ENCODE assay signal across 1 cellular context in genomic region chr5:127833999-127834953, GRCh38.
TF ChIP-seq lines count a peak whose summit lies in the region.

No MANE protein-coding gene starts in this region.

TF ChIP-seq in HEK293, 187 proteins besides CTCF, POLR2A, EP300 and RAD21 (continued from another document and continues in another):
- TF ChIP-seq ZBTB11 (tag by site-specific recombination; conservative IDR thresholded peaks at IDR 0.05; ENCODE audit: low read depth) (no peak), TRIM28 (IDR thresholded peaks at IDR 0.05; ENCODE audit: borderline replicate concordance, low read length) (peak; percentile 18; the same call in 1 of the 2 replicates), ZNF266 (tag by site-specific recombination; IDR thresholded peaks at IDR 0.05; ENCODE audit: low read depth) (no peak), ZNF366 (tag by site-specific recombination; conservative IDR thresholded peaks at IDR 0.05) (no peak), ZBTB17 (tag by site-specific recombination; IDR thresholded peaks at IDR 0.05) (peak; percentile 14; the same call in 1 of the 2 replicates), ZNF561 (tag by site-specific recombination; IDR thresholded peaks at IDR 0.05; ENCODE audit: borderline replicate concordance) (0 out of 2 replicates have a peak, but pooled peaks have one; percentile 57), ZBTB48 (tag by site-specific recombination; IDR thresholded peaks at IDR 0.05) (no peak), HOXA7 (CRISPR knock-in tag; IDR thresholded peaks at IDR 0.05; ENCODE audit: borderline replicate concordance) (no peak), SCRT2 (tag by site-specific recombination; IDR thresholded peaks at IDR 0.05) (peak; percentile 56; the same call in 1 of the 2 replicates), ZNF292 (tag by site-specific recombination; IDR thresholded peaks at IDR 0.05; ENCODE audit: borderline replicate concordance, low read depth) (no peak), ZNF843 (tag by site-specific recombination; IDR thresholded peaks at IDR 0.05) (peak; percentile 61; the same call in 1 of the 2 replicates), PRDM6 (tag by site-specific recombination; IDR thresholded peaks at IDR 0.05) (peak; percentile 91), SP7 (tag by site-specific recombination; IDR thresholded peaks at IDR 0.05) (peak; percentile 39; the same call in 1 of the 2 replicates), ZNF184 (tag by site-specific recombination; IDR thresholded peaks at IDR 0.05) (no peak), ZSCAN16 (tag by site-specific recombination; IDR thresholded peaks at IDR 0.05) (no peak), GLI4 (tag by site-specific recombination; IDR thresholded peaks at IDR 0.05) (no peak), ZNF362 (tag by site-specific recombination; IDR thresholded peaks at IDR 0.05) (no peak), IKZF3 (tag by site-specific recombination; IDR thresholded peaks at IDR 0.05) (0 out of 2 replicates have a peak, but pooled peaks have one; percentile 43), GFI1B (tag by site-specific recombination; IDR thresholded peaks at IDR 0.05) (no peak), KLF16 (tag by site-specific recombination; IDR thresholded peaks at IDR 0.05) (no peak), RBAK (tag by site-specific recombination; IDR thresholded peaks at IDR 0.05) (no peak), TSHZ1 (tag by site-specific recombination; IDR thresholded peaks at IDR 0.05; ENCODE audit: borderline replicate concordance) (no peak), ZNF514 (tag by site-specific recombination; IDR thresholded peaks at IDR 0.05) (no peak), ZNF488 (tag by site-specific recombination; IDR thresholded peaks at IDR 0.05) (no peak), HOXC10 (CRISPR knock-in tag; IDR thresholded peaks at IDR 0.05) (no peak), ZXDB (tag by site-specific recombination; IDR thresholded peaks at IDR 0.05) (peak; percentile 30; the same call in 1 of the 2 replicates), ZNF692 (tag by site-specific recombination; IDR thresholded peaks at IDR 0.05) (no peak), ZBTB8A (tag by site-specific recombination; IDR thresholded peaks at IDR 0.05) (0 out of 2 replicates have a peak, but pooled peaks have one; percentile 24), ZNF174 (tag by site-specific recombination; IDR thresholded peaks at IDR 0.05) (no peak), ZNF148 (tag by site-specific recombination; IDR thresholded peaks at IDR 0.05; ENCODE audit: borderline replicate concordance) (no peak), ZNF555 (tag by site-specific recombination; conservative IDR thresholded peaks at IDR 0.05) (no peak), PRDM10 (tag by site-specific recombination; IDR thresholded peaks at IDR 0.05) (peak; percentile 35; the same call in 1 of the 2 replicates), ZFP69B (tag by site-specific recombination; IDR thresholded peaks at IDR 0.05) (no peak), ZFP37 (tag by site-specific recombination; IDR thresholded peaks at IDR 0.05) (no peak), OSR2 (tag by site-specific recombination; IDR thresholded peaks at IDR 0.05) (0 out of 2 replicates have a peak, but pooled peaks have one; percentile 19), ZNF404 (tag by site-specific recombination; IDR thresholded peaks at IDR 0.05) (no peak), OVOL3 (tag by site-specific recombination; IDR thresholded peaks at IDR 0.05) (peak; percentile 10; the same call in 1 of the 2 replicates), ZNF777 (tag by site-specific recombination; IDR thresholded peaks at IDR 0.05; ENCODE audit: borderline replicate concordance) (no peak), SETDB1 (IDR thresholded peaks at IDR 0.05; ENCODE audit: insufficient read length, low read length) (no peak), ZNF626 (tag by site-specific recombination; IDR thresholded peaks at IDR 0.05) (no peak), TCF7L2 (IDR thresholded peaks at IDR 0.05; ENCODE audit: borderline replicate concordance, low read depth, low read length) (no peak), WT1 (tag by site-specific recombination; IDR thresholded peaks at IDR 0.05) (peak; percentile 92), ZBTB20 (tag by site-specific recombination; IDR thresholded peaks at IDR 0.05) (peak; percentile 61), KLF17 (tag by site-specific recombination; IDR thresholded peaks at IDR 0.05) (no peak)
